Comparison of ENCODE assay signal across 8 cellular contexts in the genomic region with DNA sequence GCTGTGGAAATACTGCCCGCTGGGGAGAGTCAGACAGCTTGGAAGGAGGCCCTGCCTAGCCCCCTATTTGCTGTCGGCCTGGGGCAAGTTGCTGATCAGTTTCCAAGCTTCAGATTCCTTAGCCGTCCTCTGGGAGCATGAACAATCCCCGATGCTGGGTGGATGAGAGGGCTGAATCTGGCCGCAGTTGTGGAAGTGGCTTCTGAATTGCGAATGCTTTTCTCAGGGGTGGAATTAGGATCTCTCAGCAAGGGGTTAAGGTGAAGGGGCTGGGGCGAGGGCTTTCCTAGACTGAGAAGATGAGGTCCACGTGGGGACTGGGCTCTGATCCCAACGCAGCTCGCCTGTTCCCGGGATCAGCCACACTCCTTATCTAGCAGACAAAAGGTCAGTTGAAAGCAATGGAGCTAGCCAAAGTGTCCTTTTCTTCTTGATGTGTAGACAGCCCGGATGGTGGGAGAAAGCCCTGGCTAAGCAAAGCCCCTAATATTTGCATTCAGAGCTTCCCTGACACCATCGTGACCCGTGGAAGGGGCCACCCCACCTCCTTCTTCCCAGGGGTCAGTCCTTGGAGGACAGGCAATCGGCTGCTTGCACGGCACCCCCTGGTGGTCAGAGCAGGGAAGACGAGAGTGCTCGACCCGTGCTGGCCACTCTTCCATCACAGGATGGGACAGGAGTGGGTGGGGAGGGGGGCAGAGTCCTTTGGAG. TPM values are rescaled to one million over a fixed set of nuclear protein-coding genes. Genes with fewer than 3 reads are reported as not detected.
DNase-seq lines count a peak whose midpoint lies in the region; ATAC-seq and TF ChIP-seq lines count a peak whose summit lies in the region.

No MANE protein-coding gene starts in this region.

- H3K4me3 ChIP-seq in epithelial cell of proximal tubule (ENCODE audit: low read depth, low read length): no peak overlapping the region

- peak; percentile 88 for TF ChIP-seq CTCF in epithelial cell of proximal tubule (conservative IDR thresholded peaks at IDR 0.05; ENCODE audit: low read depth, low read length)

- DNase-seq in CD1c-positive myeloid dendritic cell (ENCODE audit: extremely low spot score) (peak; percentile 76), NCI-H345 (lab: John Stamatoyannopoulos, UW) (peak; percentile 35), epithelial cell of proximal tubule (ENCODE audit: low read depth) (no peak), midbrain (lab: John Stamatoyannopoulos, UW) (peak; percentile 73)
- DNase-seq in activated CD8-positive, alpha-beta memory T cell treated with anti-CD3 and anti-CD28 coated beads for 48 hours (ENCODE audit: low read depth in 2 of 3, low spot score in 2 of 3): peak in 2 of 3 experiments; percentile 45 to 47
- DNase-seq in stimulated activated CD8-positive, alpha-beta memory T cell treated with anti-CD3 and anti-CD28 coated beads, Interleukin-4, amount 100 ng/mL, for 48 hours: peak; percentile 86

- ATAC-seq in GM19463 (IDR thresholded peaks at IDR 0.05; ENCODE audit: unreplicated experiment) (peak; percentile 61), HG03039 (IDR thresholded peaks at IDR 0.05; ENCODE audit: unreplicated experiment) (no peak)

RNA-seq across cellular contexts. Expression of a gene that starts 54.9 kb away (rescaled TPM):
- 0.06 and 0.22 TPM in 2 replicates for total RNA-seq in epithelial cell of proximal tubule
